Comparison of ENCODE assay signal across 9 cellular contexts in genomic region chr1:241985787-241986186, GRCh38. TPM values are rescaled to one million over a fixed set of nuclear protein-coding genes. Genes with fewer than 3 reads are reported as not detected.
DNase-seq lines count a peak whose midpoint lies in the region; FAIRE-seq and TF ChIP-seq lines count a peak whose summit lies in the region.
"Had no signal": no experiment of that assay in that cellular context is flagged by ENCODE, and none has a peak within 500 bp of the region (broad histone marks: within the 10 kb centered on the region; RNA-seq: fewer than 3 reads in every experiment).

No MANE protein-coding gene starts in this region.

- no peaks in the 10 kb centered on the region for H3K4me1 ChIP-seq in CD4-positive, alpha-beta memory T cell (ENCODE audit: insufficient read depth, low read length)

- H3K36me3 ChIP-seq in CD4-positive, alpha-beta memory T cell (ENCODE audit: insufficient read depth, low read length): no peaks in the 10 kb centered on the region

- peak; percentile 4 for DNase-seq in CMK (ENCODE audit: low read depth)
- DNase-seq in GM12892 (ENCODE audit: insufficient read length): peak; percentile 27
- DNase-seq in KG1 (lab: John Stamatoyannopoulos, UW): peak; percentile 4
- DNase-seq in activated CD4-positive, alpha-beta memory T cell treated with anti-CD3 and anti-CD28 coated beads for 36 hours: peak; percentile 28
- DNase-seq in left kidney (ENCODE audit: low read depth, low spot score): peak; percentile 66
- no peak for DNase-seq in CD4-positive, alpha-beta memory T cell
- no peak for DNase-seq in GOT3 (lab: John Stamatoyannopoulos, UW)
- DNase-seq in HPDE6-E6E7 (ENCODE audit: extremely low spot score): no peak

- no peak overlapping the region for H3K27ac ChIP-seq in CD4-positive, alpha-beta memory T cell (ENCODE audit: low read depth, low read length)

- H3K27me3 Mint-ChIP-seq in activated CD4-positive, alpha-beta memory T cell treated with anti-CD3 and anti-CD28 coated beads for 36 hours: peaks cover 4% of the 10 kb centered on the region
- H3K27me3 Mint-ChIP-seq in CD4-positive, alpha-beta memory T cell: peaks cover 2 to 7% of the 10 kb centered on the region in 2 donors

- H3K4me3 Mint-ChIP-seq in activated CD4-positive, alpha-beta memory T cell treated with anti-CD3 and anti-CD28 coated beads for 36 hours: no peak overlapping the region
- no peak overlapping the region for H3K4me3 Mint-ChIP-seq in CD4-positive, alpha-beta memory T cell

- POLR2A ChIA-PET in activated CD4-positive, alpha-beta memory T cell treated with anti-CD3 and anti-CD28 coated beads for 36 hours (lab: Charles Lee): no interaction called here
- POLR2A ChIA-PET in CD4-positive, alpha-beta memory T cell (lab: Charles Lee; ENCODE audit: partially characterized antibody): no interaction called here

- no peaks in the 10 kb centered on the region for H3K36me3 Mint-ChIP-seq in activated CD4-positive, alpha-beta memory T cell treated with anti-CD3 and anti-CD28 coated beads for 36 hours
- H3K36me3 Mint-ChIP-seq in CD4-positive, alpha-beta memory T cell: no peaks in the 10 kb centered on the region

- FAIRE-seq in GM12892 (lab: Jason Lieb, UNC): no peak

- no peaks in the 10 kb centered on the region for H3K4me1 Mint-ChIP-seq in activated CD4-positive, alpha-beta memory T cell treated with anti-CD3 and anti-CD28 coated beads for 36 hours (ENCODE audit: low read depth)
- no peaks in the 10 kb centered on the region for H3K4me1 Mint-ChIP-seq in CD4-positive, alpha-beta memory T cell

- no peak overlapping the region for H3K27ac Mint-ChIP-seq in activated CD4-positive, alpha-beta memory T cell treated with anti-CD3 and anti-CD28 coated beads for 36 hours
- no peak overlapping the region for H3K27ac Mint-ChIP-seq in CD4-positive, alpha-beta memory T cell

- H3K9me3 Mint-ChIP-seq in activated CD4-positive, alpha-beta memory T cell treated with anti-CD3 and anti-CD28 coated beads for 36 hours: no peaks in the 10 kb centered on the region
- no peaks in the 10 kb centered on the region for H3K9me3 Mint-ChIP-seq in CD4-positive, alpha-beta memory T cell

- TF ChIP-seq POLR2A in GM12892 (IDR thresholded peaks at IDR 0.05; ENCODE audit: low read depth, low read length): no peak

- CTCF ChIA-PET in activated CD4-positive, alpha-beta memory T cell treated with anti-CD3 and anti-CD28 coated beads for 36 hours (lab: Charles Lee): interaction anchor here (0.7 to 2.9 kb wide), 3 partner anchors 12 to 375 kb away, joined by 3 to 20 read pairs (median 4); partner anchors contain the start of gene MAP1LC3C
- CTCF ChIA-PET in CD4-positive, alpha-beta memory T cell (lab: Charles Lee; ENCODE audit: partially characterized antibody): no interaction called here

- no peak overlapping the region for H3K4me3 ChIP-seq in CD4-positive, alpha-beta memory T cell (ENCODE audit: low read length in 2 of 2)

- no peaks in the 10 kb centered on the region for H3K9me3 ChIP-seq in CD4-positive, alpha-beta memory T cell (ENCODE audit: control insufficient read depth in 1 of 2, low read length in 2 of 2)

- intact Hi-C loops in activated CD4-positive, alpha-beta memory T cell treated with anti-CD3 and anti-CD28 coated beads for 36 hours (cut with micrococcal nuclease): no loop called here
- intact Hi-C loops in CD4-positive, alpha-beta memory T cell (cut with micrococcal nuclease): no loop called here

- no peaks in the 10 kb centered on the region for H3K27me3 ChIP-seq in CD4-positive, alpha-beta memory T cell (ENCODE audit: insufficient read depth, low read length)

RNA-seq across cellular contexts. Expression of gene MAP1LC3C, which starts 13.1 kb away (rescaled TPM):
- polyA plus RNA-seq in GM12892 (2012; ENCODE audit: missing spikeins): not detected
- total RNA-seq in activated CD4-positive, alpha-beta memory T cell treated with anti-CD3 and anti-CD28 coated beads for 36 hours: not detected
- total RNA-seq in CD4-positive, alpha-beta memory T cell: not detected
- polyA plus RNA-seq in CD4-positive, alpha-beta memory T cell: not detected
- total RNA-seq: T-helper 2 cell treated with Interferon-gamma antibody and Interleukin-4, amounts not matched to agents 100 ng/mL and 5 ng/mL, for 36 hours had no signal

RNA-seq across cellular contexts. Expression of gene BECN2, which starts 28.2 kb away (rescaled TPM):
- polyA plus RNA-seq in GM12892 (2012; ENCODE audit: missing spikeins): not detected
- not detected for total RNA-seq in activated CD4-positive, alpha-beta memory T cell treated with anti-CD3 and anti-CD28 coated beads for 36 hours
- total RNA-seq in CD4-positive, alpha-beta memory T cell: not detected
- polyA plus RNA-seq in CD4-positive, alpha-beta memory T cell: not detected
- total RNA-seq: T-helper 2 cell treated with Interferon-gamma antibody and Interleukin-4, amounts not matched to agents 100 ng/mL and 5 ng/mL, for 36 hours had no signal

Comparison
In these comparisons a context has a peak if more than half of its experiments do, and no peak if none do; other contexts are left out.
1. DNase-seq: peak in CMK (single experiment), GM12892 (single experiment), KG1 (single experiment), activated CD4-positive, alpha-beta memory T cell treated with anti-CD3 and anti-CD28 coated beads for 36 hours (single experiment) and left kidney (single experiment); none in CD4-positive, alpha-beta memory T cell (0 of 5), GOT3 (single experiment) and HPDE6-E6E7 (single experiment).